1 cellular context compared by ENCODE assay signal in the genomic region with DNA sequence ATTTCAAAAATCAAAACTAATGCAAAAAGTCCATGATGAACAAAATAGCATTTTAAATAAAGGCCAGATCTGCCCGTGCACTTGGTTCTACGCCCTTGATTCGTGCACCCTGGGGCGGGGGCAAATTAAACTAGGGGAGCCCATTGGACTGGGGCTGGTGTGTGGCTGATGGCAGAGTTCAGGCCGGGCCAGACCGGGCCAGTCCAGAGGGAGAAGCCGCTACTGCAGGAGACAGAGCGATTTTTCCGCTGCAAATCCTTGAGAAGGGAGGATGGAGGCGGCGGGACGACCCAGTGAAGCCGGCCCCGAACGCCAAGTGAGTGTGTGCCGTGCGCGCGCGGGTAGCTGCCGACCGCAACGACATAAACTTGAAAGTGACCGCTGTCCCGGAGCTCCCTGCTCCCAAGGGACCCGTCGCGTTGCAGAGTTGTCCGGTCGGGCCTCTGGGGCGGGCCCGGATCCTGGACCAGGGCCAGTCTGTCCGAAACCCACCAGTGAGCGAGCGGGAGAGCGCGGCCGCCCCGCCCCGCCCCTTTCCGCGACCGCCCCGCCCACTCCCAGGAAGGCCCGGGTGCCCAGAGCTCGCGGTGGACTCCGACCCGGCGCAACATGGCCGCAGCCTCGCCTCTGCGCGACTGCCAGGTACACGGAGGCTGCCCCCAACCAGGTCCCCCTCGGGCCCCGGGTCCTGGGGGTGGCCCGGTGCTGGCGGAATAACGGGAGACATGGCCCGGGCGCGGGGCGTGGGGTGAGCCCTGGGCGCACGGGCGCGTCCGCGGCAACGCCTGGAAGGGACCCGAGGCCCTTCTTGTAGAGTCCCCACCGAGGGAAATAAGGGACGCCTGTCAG.
TF ChIP-seq lines count a peak whose summit lies in the region.

Gene TTC38, plus strand, starts transcription at position 578 of the 849 bp plus-strand sequence. Its CDS starts 32 bp downstream, at position 610.

TF ChIP-seq in HepG2, 621 proteins besides CTCF, POLR2A, EP300 and RAD21 (continued from another document and continues in another):
- TF ChIP-seq GRHL1 (CRISPR knock-in tag; conservative IDR thresholded peaks at IDR 0.05) (no peak), ZNF512 (CRISPR knock-in tag; IDR thresholded peaks at IDR 0.05) (no peak), ZNF780A (CRISPR knock-in tag; IDR thresholded peaks at IDR 0.05) (no peak), ZSCAN22 (CRISPR knock-in tag; IDR thresholded peaks at IDR 0.05) (no peak), ZFYVE20 (CRISPR knock-in tag; IDR thresholded peaks at IDR 0.05; ENCODE audit: borderline replicate concordance, low read depth) (0 out of 2 replicates have a peak, but pooled peaks have one; percentile 30), ZNF788 (CRISPR knock-in tag; IDR thresholded peaks at IDR 0.05; ENCODE audit: borderline replicate concordance) (peak; percentile 76; the same call in 1 of the 2 replicates), ZNF576 (CRISPR knock-in tag; IDR thresholded peaks at IDR 0.05) (no peak), ZNF337 (CRISPR knock-in tag; IDR thresholded peaks at IDR 0.05; ENCODE audit: borderline replicate concordance, low read depth) (no peak), HMGA1 (CRISPR knock-in tag; conservative IDR thresholded peaks at IDR 0.05) (no peak), ZBTB42 (CRISPR knock-in tag; IDR thresholded peaks at IDR 0.05) (no peak), GMEB1 (CRISPR knock-in tag; IDR thresholded peaks at IDR 0.05; ENCODE audit: borderline replicate concordance) (peak; percentile 56; the same call in 1 of the 2 replicates), SSRP1 (CRISPR knock-in tag; IDR thresholded peaks at IDR 0.05) (no peak), MYNN (CRISPR knock-in tag; IDR thresholded peaks at IDR 0.05; ENCODE audit: low read depth) (no peak), NONO (IDR thresholded peaks at IDR 0.05) (no peak), NONO (CRISPR knock-in tag; conservative IDR thresholded peaks at IDR 0.05) (peak; percentile 89), ZFP62 (CRISPR knock-in tag; IDR thresholded peaks at IDR 0.05) (no peak), ZNF674 (CRISPR knock-in tag; IDR thresholded peaks at IDR 0.05; ENCODE audit: low read depth) (no peak), ZC3H4 (CRISPR knock-in tag; IDR thresholded peaks at IDR 0.05; ENCODE audit: borderline replicate concordance) (no peak), ZNF263 (CRISPR knock-in tag; IDR thresholded peaks at IDR 0.05) (no peak), ZNF124 (CRISPR knock-in tag; IDR thresholded peaks at IDR 0.05) (0 out of 2 replicates have a peak, but pooled peaks have one; percentile 24), RCOR2 (CRISPR knock-in tag; IDR thresholded peaks at IDR 0.05) (0 out of 2 replicates have a peak, but pooled peaks have one; percentile 4), PHF21A (CRISPR knock-in tag; IDR thresholded peaks at IDR 0.05) (peak; percentile 79), E2F5 (CRISPR knock-in tag; conservative IDR thresholded peaks at IDR 0.05) (0 out of 2 replicates have a peak, but pooled peaks have one; percentile 31), ZNF292 (CRISPR knock-in tag; IDR thresholded peaks at IDR 0.05; ENCODE audit: borderline replicate concordance, low read depth) (no peak), KLF6 (CRISPR knock-in tag; IDR thresholded peaks at IDR 0.05) (peak; percentile 76; the same call in 1 of the 2 replicates), TP53 (CRISPR knock-in tag; conservative IDR thresholded peaks at IDR 0.05) (no peak), NFE2L1 (CRISPR knock-in tag; IDR thresholded peaks at IDR 0.05; ENCODE audit: borderline replicate concordance) (no peak)
- TF ChIP-seq, protein P1, sequence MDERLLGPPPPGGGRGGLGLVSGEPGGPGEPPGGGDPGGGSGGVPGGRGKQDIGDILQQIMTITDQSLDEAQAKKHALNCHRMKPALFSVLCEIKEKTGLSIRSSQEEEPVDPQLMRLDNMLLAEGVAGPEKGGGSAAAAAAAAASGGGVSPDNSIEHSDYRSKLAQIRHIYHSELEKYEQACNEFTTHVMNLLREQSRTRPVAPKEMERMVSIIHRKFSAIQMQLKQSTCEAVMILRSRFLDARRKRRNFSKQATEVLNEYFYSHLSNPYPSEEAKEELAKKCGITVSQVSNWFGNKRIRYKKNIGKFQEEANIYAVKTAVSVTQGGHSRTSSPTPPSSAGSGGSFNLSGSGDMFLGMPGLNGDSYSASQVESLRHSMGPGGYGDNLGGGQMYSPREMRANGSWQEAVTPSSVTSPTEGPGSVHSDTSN (CRISPR knock-in tag; IDR thresholded peaks at IDR 0.05) = no peak
- TF ChIP-seq, protein P2, sequence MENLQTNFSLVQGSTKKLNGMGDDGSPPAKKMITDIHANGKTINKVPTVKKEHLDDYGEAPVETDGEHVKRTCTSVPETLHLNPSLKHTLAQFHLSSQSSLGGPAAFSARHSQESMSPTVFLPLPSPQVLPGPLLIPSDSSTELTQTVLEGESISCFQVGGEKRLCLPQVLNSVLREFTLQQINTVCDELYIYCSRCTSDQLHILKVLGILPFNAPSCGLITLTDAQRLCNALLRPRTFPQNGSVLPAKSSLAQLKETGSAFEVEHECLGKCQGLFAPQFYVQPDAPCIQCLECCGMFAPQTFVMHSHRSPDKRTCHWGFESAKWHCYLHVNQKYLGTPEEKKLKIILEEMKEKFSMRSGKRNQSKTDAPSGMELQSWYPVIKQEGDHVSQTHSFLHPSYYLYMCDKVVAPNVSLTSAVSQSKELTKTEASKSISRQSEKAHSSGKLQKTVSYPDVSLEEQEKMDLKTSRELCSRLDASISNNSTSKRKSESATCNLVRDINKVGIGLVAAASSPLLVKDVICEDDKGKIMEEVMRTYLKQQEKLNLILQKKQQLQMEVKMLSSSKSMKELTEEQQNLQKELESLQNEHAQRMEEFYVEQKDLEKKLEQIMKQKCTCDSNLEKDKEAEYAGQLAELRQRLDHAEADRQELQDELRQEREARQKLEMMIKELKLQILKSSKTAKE (CRISPR knock-in tag; IDR thresholded peaks at IDR 0.05; ENCODE audit: borderline replicate concordance) = peak; percentile 92
- TF ChIP-seq, protein P3, sequence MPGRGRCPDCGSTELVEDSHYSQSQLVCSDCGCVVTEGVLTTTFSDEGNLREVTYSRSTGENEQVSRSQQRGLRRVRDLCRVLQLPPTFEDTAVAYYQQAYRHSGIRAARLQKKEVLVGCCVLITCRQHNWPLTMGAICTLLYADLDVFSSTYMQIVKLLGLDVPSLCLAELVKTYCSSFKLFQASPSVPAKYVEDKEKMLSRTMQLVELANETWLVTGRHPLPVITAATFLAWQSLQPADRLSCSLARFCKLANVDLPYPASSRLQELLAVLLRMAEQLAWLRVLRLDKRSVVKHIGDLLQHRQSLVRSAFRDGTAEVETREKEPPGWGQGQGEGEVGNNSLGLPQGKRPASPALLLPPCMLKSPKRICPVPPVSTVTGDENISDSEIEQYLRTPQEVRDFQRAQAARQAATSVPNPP (CRISPR knock-in tag; IDR thresholded peaks at IDR 0.05) = 0 out of 2 replicates have a peak, but pooled peaks have one; percentile 53
- TF ChIP-seq, protein P4, sequence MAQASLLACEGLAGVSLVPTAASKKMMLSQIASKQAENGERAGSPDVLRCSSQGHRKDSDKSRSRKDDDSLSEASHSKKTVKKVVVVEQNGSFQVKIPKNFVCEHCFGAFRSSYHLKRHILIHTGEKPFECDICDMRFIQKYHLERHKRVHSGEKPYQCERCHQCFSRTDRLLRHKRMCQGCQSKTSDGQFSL (CRISPR knock-in tag; IDR thresholded peaks at IDR 0.05) = no peak
- TF ChIP-seq, protein P5, sequence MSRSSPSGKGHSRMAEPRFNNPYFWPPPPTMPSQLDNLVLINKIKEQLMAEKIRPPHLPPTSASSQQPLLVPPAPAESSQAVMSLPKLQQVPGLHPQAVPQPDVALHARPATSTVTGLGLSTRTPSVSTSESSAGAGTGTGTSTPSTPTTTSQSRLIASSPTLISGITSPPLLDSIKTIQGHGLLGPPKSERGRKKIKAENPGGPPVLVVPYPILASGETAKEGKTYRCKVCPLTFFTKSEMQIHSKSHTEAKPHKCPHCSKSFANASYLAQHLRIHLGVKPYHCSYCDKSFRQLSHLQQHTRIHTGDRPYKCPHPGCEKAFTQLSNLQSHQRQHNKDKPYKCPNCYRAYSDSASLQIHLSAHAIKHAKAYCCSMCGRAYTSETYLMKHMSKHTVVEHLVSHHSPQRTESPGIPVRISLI (CRISPR knock-in tag; IDR thresholded peaks at IDR 0.05; ENCODE audit: borderline replicate concordance) = 0 out of 2 replicates have a peak, but pooled peaks have one; percentile 28
- TF ChIP-seq, protein P6, sequence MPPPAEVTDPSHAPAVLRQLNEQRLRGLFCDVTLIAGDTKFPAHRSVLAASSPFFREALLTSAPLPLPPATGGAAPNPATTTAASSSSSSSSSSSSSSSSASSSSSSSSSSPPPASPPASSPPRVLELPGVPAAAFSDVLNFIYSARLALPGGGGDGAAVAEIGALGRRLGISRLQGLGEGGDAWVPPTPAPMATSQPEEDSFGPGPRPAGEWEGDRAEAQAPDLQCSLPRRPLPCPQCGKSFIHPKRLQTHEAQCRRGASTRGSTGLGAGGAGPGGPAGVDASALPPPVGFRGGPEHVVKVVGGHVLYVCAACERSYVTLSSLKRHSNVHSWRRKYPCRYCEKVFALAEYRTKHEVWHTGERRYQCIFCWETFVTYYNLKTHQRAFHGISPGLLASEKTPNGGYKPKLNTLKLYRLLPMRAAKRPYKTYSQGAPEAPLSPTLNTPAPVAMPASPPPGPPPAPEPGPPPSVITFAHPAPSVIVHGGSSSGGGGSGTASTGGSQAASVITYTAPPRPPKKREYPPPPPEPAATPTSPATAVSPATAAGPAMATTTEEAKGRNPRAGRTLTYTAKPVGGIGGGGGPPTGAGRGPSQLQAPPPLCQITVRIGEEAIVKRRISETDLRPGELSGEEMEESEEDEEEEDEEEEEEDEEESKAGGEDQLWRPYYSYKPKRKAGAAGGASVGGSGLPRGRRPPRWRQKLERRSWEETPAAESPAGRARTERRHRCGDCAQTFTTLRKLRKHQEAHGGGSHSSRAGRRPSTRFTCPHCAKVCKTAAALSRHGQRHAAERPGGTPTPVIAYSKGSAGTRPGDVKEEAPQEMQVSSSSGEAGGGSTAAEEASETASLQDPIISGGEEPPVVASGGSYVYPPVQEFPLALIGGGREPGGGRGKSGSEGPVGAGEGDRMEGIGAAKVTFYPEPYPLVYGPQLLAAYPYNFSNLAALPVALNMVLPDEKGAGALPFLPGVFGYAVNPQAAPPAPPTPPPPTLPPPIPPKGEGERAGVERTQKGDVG (CRISPR knock-in tag; IDR thresholded peaks at IDR 0.05; ENCODE audit: borderline replicate concordance) = peak; percentile 70; the same call in 1 of the 2 replicates
- TF ChIP-seq, protein P7, sequence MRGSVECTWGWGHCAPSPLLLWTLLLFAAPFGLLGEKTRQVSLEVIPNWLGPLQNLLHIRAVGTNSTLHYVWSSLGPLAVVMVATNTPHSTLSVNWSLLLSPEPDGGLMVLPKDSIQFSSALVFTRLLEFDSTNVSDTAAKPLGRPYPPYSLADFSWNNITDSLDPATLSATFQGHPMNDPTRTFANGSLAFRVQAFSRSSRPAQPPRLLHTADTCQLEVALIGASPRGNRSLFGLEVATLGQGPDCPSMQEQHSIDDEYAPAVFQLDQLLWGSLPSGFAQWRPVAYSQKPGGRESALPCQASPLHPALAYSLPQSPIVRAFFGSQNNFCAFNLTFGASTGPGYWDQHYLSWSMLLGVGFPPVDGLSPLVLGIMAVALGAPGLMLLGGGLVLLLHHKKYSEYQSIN (CRISPR knock-in tag; IDR thresholded peaks at IDR 0.05; ENCODE audit: borderline replicate concordance) = no peak
- TF ChIP-seq, protein P8, sequence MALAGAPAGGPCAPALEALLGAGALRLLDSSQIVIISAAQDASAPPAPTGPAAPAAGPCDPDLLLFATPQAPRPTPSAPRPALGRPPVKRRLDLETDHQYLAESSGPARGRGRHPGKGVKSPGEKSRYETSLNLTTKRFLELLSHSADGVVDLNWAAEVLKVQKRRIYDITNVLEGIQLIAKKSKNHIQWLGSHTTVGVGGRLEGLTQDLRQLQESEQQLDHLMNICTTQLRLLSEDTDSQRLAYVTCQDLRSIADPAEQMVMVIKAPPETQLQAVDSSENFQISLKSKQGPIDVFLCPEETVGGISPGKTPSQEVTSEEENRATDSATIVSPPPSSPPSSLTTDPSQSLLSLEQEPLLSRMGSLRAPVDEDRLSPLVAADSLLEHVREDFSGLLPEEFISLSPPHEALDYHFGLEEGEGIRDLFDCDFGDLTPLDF (CRISPR knock-in tag; IDR thresholded peaks at IDR 0.05) = no peak
